ENCODE assay signal across 1 cellular context in the genomic region with DNA sequence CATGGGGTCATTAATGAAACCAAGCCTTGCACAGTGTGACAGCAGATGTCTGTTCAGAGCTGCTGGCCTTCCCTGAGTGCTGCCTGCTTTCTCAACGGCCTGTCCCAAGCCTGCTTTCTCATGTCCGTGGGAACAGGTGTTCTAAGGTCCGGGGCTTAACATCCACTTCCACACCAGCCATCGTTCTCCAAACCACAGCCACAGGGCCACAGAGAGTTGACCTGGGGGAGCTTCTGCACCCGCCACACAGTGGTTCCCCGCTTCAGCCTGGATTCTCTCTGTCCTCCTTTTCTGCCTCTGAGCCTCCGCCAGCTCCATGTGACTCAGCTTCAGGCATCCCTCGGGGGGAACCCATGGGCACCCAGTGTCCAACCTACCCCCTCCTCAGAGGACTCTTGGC.
TF ChIP-seq lines count a peak whose summit lies in the region.

No MANE protein-coding gene starts in this region.

TF ChIP-seq in WTC11, 78 proteins besides CTCF, POLR2A, EP300 and RAD21 (continued from another document):
- TF ChIP-seq, protein P1, sequence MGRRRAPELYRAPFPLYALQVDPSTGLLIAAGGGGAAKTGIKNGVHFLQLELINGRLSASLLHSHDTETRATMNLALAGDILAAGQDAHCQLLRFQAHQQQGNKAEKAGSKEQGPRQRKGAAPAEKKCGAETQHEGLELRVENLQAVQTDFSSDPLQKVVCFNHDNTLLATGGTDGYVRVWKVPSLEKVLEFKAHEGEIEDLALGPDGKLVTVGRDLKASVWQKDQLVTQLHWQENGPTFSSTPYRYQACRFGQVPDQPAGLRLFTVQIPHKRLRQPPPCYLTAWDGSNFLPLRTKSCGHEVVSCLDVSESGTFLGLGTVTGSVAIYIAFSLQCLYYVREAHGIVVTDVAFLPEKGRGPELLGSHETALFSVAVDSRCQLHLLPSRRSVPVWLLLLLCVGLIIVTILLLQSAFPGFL (CRISPR knock-in tag; IDR thresholded peaks at IDR 0.05; ENCODE audit: borderline replicate concordance), result no peak
TF ChIP-seq in WTC11: peak in this region for 0.
